ENCODE assay signal across 29 cellular contexts in genomic region chr3:16316396-16316795, GRCh38. TPM values are rescaled to one million over a fixed set of nuclear protein-coding genes. Genes with fewer than 3 reads are reported as not detected.
DNase-seq lines count a peak whose midpoint lies in the region; ATAC-seq, FAIRE-seq and TF ChIP-seq lines count a peak whose summit lies in the region.
"Had no signal": no experiment of that assay in that cellular context is flagged by ENCODE, and none has a peak within 500 bp of the region (broad histone marks: within the 10 kb centered on the region; RNA-seq: fewer than 3 reads in every experiment).

No MANE protein-coding gene starts in this region.

- peaks cover 86% of the 10 kb centered on the region for H3K4me1 Mint-ChIP-seq in T-helper 1 cell treated with Interleukin-12 subunit alpha and Interleukin-12 subunit beta and Interleukin-4 antibody, amounts not matched to agents 30 μg/mL and 1 μg/mL, for 36 hours (ENCODE audit: low read depth)
- H3K4me1 Mint-ChIP-seq in activated CD4-positive, alpha-beta memory T cell treated with anti-CD3 and anti-CD28 coated beads for 36 hours (ENCODE audit: low read depth): peaks cover 92% of the 10 kb centered on the region

- WGBS in esophagus muscularis mucosa: no CpG with 5 or more reads among the region's 3 CpGs

- peak overlapping the region; percentile 28 to 69 (median 58) for H3K27ac ChIP-seq in esophagus muscularis mucosa (replicated peaks in 1 of 4)
- H3K27ac ChIP-seq: 22Rv1, neural progenitor cell, PC-9, right lobe of liver had no signal

- peaks cover 73% of the 10 kb centered on the region for H3K36me3 Mint-ChIP-seq in T-helper 1 cell treated with Interleukin-12 subunit alpha and Interleukin-12 subunit beta and Interleukin-4 antibody, amounts not matched to agents 30 μg/mL and 1 μg/mL, for 36 hours (ENCODE audit: low read depth)
- peaks cover 70% of the 10 kb centered on the region for H3K36me3 Mint-ChIP-seq in activated CD4-positive, alpha-beta memory T cell treated with anti-CD3 and anti-CD28 coated beads for 36 hours

- TF ChIP-seq CTCF in esophagus muscularis mucosa (IDR thresholded peaks at IDR 0.05): no peak

- no peak overlapping the region for H3K4me3 Mint-ChIP-seq in T-helper 1 cell treated with Interleukin-12 subunit alpha and Interleukin-12 subunit beta and Interleukin-4 antibody, amounts not matched to agents 30 μg/mL and 1 μg/mL, for 36 hours
- no peak overlapping the region for H3K4me3 Mint-ChIP-seq in activated CD4-positive, alpha-beta memory T cell treated with anti-CD3 and anti-CD28 coated beads for 36 hours
- H3K4me3 Mint-ChIP-seq: neural progenitor cell had no signal

- no peak for TF ChIP-seq EP300 in esophagus muscularis mucosa (IDR thresholded peaks at IDR 0.05)

- no peaks in the 10 kb centered on the region for H3K27me3 ChIP-seq in esophagus muscularis mucosa
- H3K27me3 ChIP-seq: neural progenitor cell, right lobe of liver had no signal

- CTCF ChIA-PET in activated CD4-positive, alpha-beta memory T cell treated with anti-CD3 and anti-CD28 coated beads for 36 hours (lab: Charles Lee): interaction anchor here (1.0 to 9.8 kb wide), 3 partner anchors 24 to 234 kb away, joined by 5 to 228 read pairs (median 6); no protein-coding TSS in a partner anchor

- H3K9me3 ChIP-seq in esophagus muscularis mucosa: no peaks in the 10 kb centered on the region
- H3K9me3 ChIP-seq: mucosa of descending colon, right lobe of liver had no signal

- no peak for TF ChIP-seq POLR2A in esophagus muscularis mucosa (IDR thresholded peaks at IDR 0.05; ENCODE audit: low read depth)

- ATAC-seq in HG02981 (IDR thresholded peaks at IDR 0.05; ENCODE audit: unreplicated experiment): no peak
- ATAC-seq: activated CD4-positive, CD25-positive, alpha-beta regulatory T cell treated with anti-CD3 and anti-CD28 coated beads, Interleukin-2, amount 50 U/mL, for 24 hours; mucosa of descending colon; right lobe of liver had no signal

- H3K4me1 ChIP-seq in esophagus muscularis mucosa: peaks cover 7 to 72% (median 43%) of the 10 kb centered on the region in 4 donors

- peak overlapping the region; percentile 61 for H3K27ac Mint-ChIP-seq in T-helper 1 cell treated with Interleukin-12 subunit alpha and Interleukin-12 subunit beta and Interleukin-4 antibody, amounts not matched to agents 30 μg/mL and 1 μg/mL, for 36 hours
- H3K27ac Mint-ChIP-seq in activated CD4-positive, alpha-beta memory T cell treated with anti-CD3 and anti-CD28 coated beads for 36 hours: peak overlapping the region; percentile 38
- H3K27ac Mint-ChIP-seq: neural progenitor cell had no signal

- H3K36me3 ChIP-seq in esophagus muscularis mucosa: peaks cover 0 to 84% (median 55%) of the 10 kb centered on the region in 4 donors
- H3K36me3 ChIP-seq: neural progenitor cell had no signal

- H3K9me3 Mint-ChIP-seq in T-helper 1 cell treated with Interleukin-12 subunit alpha and Interleukin-12 subunit beta and Interleukin-4 antibody, amounts not matched to agents 30 μg/mL and 1 μg/mL, for 36 hours: no peaks in the 10 kb centered on the region
- no peaks in the 10 kb centered on the region for H3K9me3 Mint-ChIP-seq in activated CD4-positive, alpha-beta memory T cell treated with anti-CD3 and anti-CD28 coated beads for 36 hours
- H3K9me3 Mint-ChIP-seq: neural progenitor cell had no signal

- POLR2A ChIA-PET in activated CD4-positive, alpha-beta memory T cell treated with anti-CD3 and anti-CD28 coated beads for 36 hours (lab: Charles Lee): interaction anchor here (0.8 to 2.0 kb wide), 3 partner anchors 8 to 200 kb away, joined by 3 to 4 read pairs (median 3); no protein-coding TSS in a partner anchor

- DNase-seq in T-helper 1 cell: no peak
- peak; percentile 4 for DNase-seq in AG20443 (ENCODE audit: low spot score)
- no peak for DNase-seq in activated CD4-positive, alpha-beta memory T cell treated with anti-CD3 and anti-CD28 coated beads for 36 hours
- peak; percentile 50 for DNase-seq in esophagus muscularis mucosa (ENCODE audit: extremely low spot score)
- no peak for DNase-seq in stimulated activated CD4-positive, alpha-beta T cell treated with anti-CD3 and anti-CD28 coated beads, Interleukin-4, amount 100 ng/mL, for 24 hours
- DNase-seq in frontal cortex (ENCODE audit: low spot score in 2 of 2): no peak
- DNase-seq: activated CD8-positive, alpha-beta memory T cell treated with anti-CD3 and anti-CD28 coated beads, Interleukin-2, amount 50 U/mL, for 4 hours; activated gamma-delta T cell; aorta; central memory CD4-positive, alpha-beta T cell; dermis blood vessel endothelial cell; DMS79; islet precursor cell; Kasumi-1; mucosa of descending colon; NCI-H1694; NCI-H2171; NCI-H524; NK-92 treated with Interleukin-12 subunit alpha and Interleukin-12 subunit beta, amount 100 ng/mL, for 24 hours; PC-9; right lobe of liver; SHP77; trophoblast cell had no signal

- H3K4me3 ChIP-seq in esophagus muscularis mucosa: no peak overlapping the region
- H3K4me3 ChIP-seq: mucosa of descending colon, neural progenitor cell, PC-9, right lobe of liver had no signal

- intact Hi-C loops in activated CD4-positive, alpha-beta memory T cell treated with anti-CD3 and anti-CD28 coated beads for 36 hours (cut with micrococcal nuclease): no loop called here
- intact Hi-C loops in esophagus muscularis mucosa (cut with DNase I): no loop called here

- H3K27me3 Mint-ChIP-seq in T-helper 1 cell treated with Interleukin-12 subunit alpha and Interleukin-12 subunit beta and Interleukin-4 antibody, amounts not matched to agents 30 μg/mL and 1 μg/mL, for 36 hours (ENCODE audit: low read depth): no peaks in the 10 kb centered on the region
- H3K27me3 Mint-ChIP-seq in activated CD4-positive, alpha-beta memory T cell treated with anti-CD3 and anti-CD28 coated beads for 36 hours: no peaks in the 10 kb centered on the region

- no peak for FAIRE-seq in frontal cortex (lab: Jason Lieb, UNC)
- FAIRE-seq: H54 had no signal

RNA-seq across cellular contexts. Expression of gene OXNAD1, which starts 51.4 kb away (rescaled TPM):
- 10 to 100 TPM; 23.5 to 24.0 TPM for total RNA-seq in activated CD4-positive, alpha-beta memory T cell treated with anti-CD3 and anti-CD28 coated beads for 36 hours
- total RNA-seq in esophagus muscularis mucosa (10 to 100 TPM in 2 of 4 donors, 1 to 10 TPM in 2; 6.7 to 13.3 (median 10.2) TPM), frontal cortex (15.5 TPM)

RNA-seq across cellular contexts. Expression of gene DPH3, which starts 51.7 kb away (rescaled TPM):
- total RNA-seq in activated CD4-positive, alpha-beta memory T cell treated with anti-CD3 and anti-CD28 coated beads for 36 hours: 10 to 100 TPM; 23.4 TPM
- total RNA-seq in esophagus muscularis mucosa (10 to 100 TPM; 27.2 to 50.7 (median 37.6) TPM), frontal cortex (20.4 TPM)

Comparison
In these comparisons a context has a peak if more than half of its experiments do, and no peak if none do; other contexts are left out.
1. DNase-seq: peak in AG20443 (single experiment) and esophagus muscularis mucosa (single experiment); none in T-helper 1 cell (0 of 5), activated CD4-positive, alpha-beta memory T cell treated with anti-CD3 and anti-CD28 coated beads for 36 hours (single experiment), stimulated activated CD4-positive, alpha-beta T cell treated with anti-CD3 and anti-CD28 coated beads, Interleukin-4, amount 100 ng/mL, for 24 hours (single experiment) and frontal cortex (0 of 2).